In genomic region chr17:43591750-43592562, GRCh38 we compare ENCODE assay signal across 9 cellular contexts. TPM values are rescaled to one million over a fixed set of nuclear protein-coding genes. Genes with fewer than 3 reads are reported as not detected.
A peak's percentile ranks its signal among the peaks of the same experiment; 100 is the strongest.
DNase-seq lines count a peak whose midpoint lies in the region; ATAC-seq and TF ChIP-seq lines count a peak whose summit lies in the region.
"Had no signal": no experiment of that assay in that cellular context is flagged by ENCODE, and none has a peak within 500 bp of the region (broad histone marks: within the 10 kb centered on the region; RNA-seq: fewer than 3 reads in every experiment).

No MANE protein-coding gene starts in this region.

- no peaks in the 10 kb centered on the region for H3K27me3 ChIP-seq in HUES64 (ENCODE audit: insufficient read depth, low read length)
- H3K27me3 ChIP-seq in duodenal mucosa (ENCODE audit: control insufficient read depth in 1 of 2, insufficient read depth in 2 of 2, low read length in 2 of 2): no peaks in the 10 kb centered on the region
- no peaks in the 10 kb centered on the region for H3K27me3 ChIP-seq in lung (ENCODE audit: control insufficient read depth, insufficient read depth)
- H3K27me3 ChIP-seq in tibial artery: no peaks in the 10 kb centered on the region

- H3K4me3 ChIP-seq in HUES64 (ENCODE audit: low read length) (no peak overlapping the region), duodenal mucosa (ENCODE audit: low read depth in 1 of 2, low read length in 2 of 2) (no peak overlapping the region), lung (no peak overlapping the region), tibial artery (peak overlapping the region; percentile 11 to 20)

- H3K4me1 ChIP-seq in HUES64 (ENCODE audit: insufficient read depth, low read length) (peaks cover 13% of the 10 kb centered on the region), duodenal mucosa (ENCODE audit: control insufficient read depth in 1 of 2, insufficient read depth in 2 of 2, low read length in 2 of 2) (no peaks in the 10 kb centered on the region), lung (ENCODE audit: control insufficient read depth in 2 of 2, insufficient read depth in 2 of 2, low read length in 2 of 2) (peaks cover 0 to 7% of the 10 kb centered on the region in 2 donors), tibial artery (peaks cover 0 to 22% (median 17%) of the 10 kb centered on the region in 4 donors)

- intact Hi-C loops in tibial artery (cut with DNase I; ENCODE audit: low total_unique reads): no loop called here

- no peaks in the 10 kb centered on the region for H3K36me3 ChIP-seq in HUES64 (ENCODE audit: insufficient read depth, low read length)
- no peaks in the 10 kb centered on the region for H3K36me3 ChIP-seq in duodenal mucosa (ENCODE audit: control insufficient read depth in 1 of 2, insufficient read depth in 2 of 2, low read length in 2 of 2)
- H3K36me3 ChIP-seq in lung (ENCODE audit: control insufficient read depth in 2 of 2, insufficient read depth in 2 of 2, low read length in 2 of 2): no peaks in the 10 kb centered on the region
- no peaks in the 10 kb centered on the region for H3K36me3 ChIP-seq in tibial artery

- H3K27ac ChIP-seq in HUES64 (ENCODE audit: low read depth, low read length) (0 out of 2 replicates have a peak overlapping the region, but pooled peaks have one; percentile 24), duodenal mucosa (ENCODE audit: low read depth, low read length) (peak overlapping the region; percentile 4), lung (ENCODE audit: low read depth in 1 of 2, low read length in 1 of 2) (peak overlapping the region; percentile 63 to 71), tibial artery (peak overlapping the region; percentile 66 to 73)
- H3K27ac ChIP-seq: KMS-11 had no signal

- peak; percentile 41 for DNase-seq in lung (ENCODE audit: low spot score)
- peak; percentile 77 to 86 for DNase-seq in tibial artery
- DNase-seq in activated effector memory CD4-positive, alpha-beta T cell treated with Interleukin-2 at 50 U/mL for 16 hours: no peak
- DNase-seq in NCI-H1417 treated with DMSO at 0.1 percent for 48 hours (lab: John Stamatoyannopoulos, UW): no peak
- no peak for DNase-seq in GF-D8 (lab: John Stamatoyannopoulos, UW)
- no peak for DNase-seq in activated CD8-positive, alpha-beta memory T cell treated with anti-CD3 and anti-CD28 coated beads for 24 hours

- no peak overlapping the region for H3K9ac ChIP-seq in HUES64 (ENCODE audit: low read depth, low read length)
- H3K9ac ChIP-seq in duodenal mucosa (ENCODE audit: low read depth in 1 of 2, low read length in 2 of 2): peak overlapping the region in 1 of 2 donors; percentile 2
- H3K9ac ChIP-seq: KMS-11 had no signal

- TF ChIP-seq CTCF in lung (IDR thresholded peaks at IDR 0.05; ENCODE audit: control extremely low read depth, extremely low read depth) (no peak), tibial artery (IDR thresholded peaks at IDR 0.05) (no peak)

- no peaks in the 10 kb centered on the region for H3K9me3 ChIP-seq in HUES64 (ENCODE audit: insufficient read depth, low read depth, low read length)
- H3K9me3 ChIP-seq in duodenal mucosa (ENCODE audit: control insufficient read depth in 1 of 2, low read length in 2 of 2): no peaks in the 10 kb centered on the region
- no peaks in the 10 kb centered on the region for H3K9me3 ChIP-seq in lung (ENCODE audit: control insufficient read depth in 2 of 2, insufficient read depth in 1 of 2, low read length in 1 of 2)
- no peaks in the 10 kb centered on the region for H3K9me3 ChIP-seq in tibial artery

- no peak for ATAC-seq in lung (ENCODE audit: insufficient read depth, low FRiP score)

- 74% methylated on average over 31 of the region's 31 CpGs for WGBS in HUES64
- 57 to 78% methylated on average over 31 of the region's 31 CpGs for WGBS in lung, 2 donors

RNA-seq across cellular contexts. Expression of gene ETV4, which starts 45.8 kb away (rescaled TPM):
- polyA plus RNA-seq in HUES64 (2013, experiment 1 of 2): 86.7 TPM
- 87.0 TPM for polyA plus RNA-seq in HUES64 (2013, experiment 2 of 2)
- total RNA-seq in lung: 1 to 10 TPM in 1 of 2 donors, under 1 TPM in 1; 0.54 to 6.9 TPM
- 1 to 10 TPM; 2.2 to 4.3 TPM for polyA plus RNA-seq in lung

Comparison
In these comparisons a context has a peak if more than half of its experiments do, and no peak if none do; other contexts are left out.
1. H3K27ac ChIP-seq: peak in every context shown above with its lines; median percentile 70 in tibial artery; 67 in lung; 24 in HUES64; 4 in duodenal mucosa.
2. H3K4me3 ChIP-seq: peak in tibial artery (2 of 2); none in HUES64 (single experiment), duodenal mucosa (0 of 2) and lung (single experiment).
3. DNase-seq: peak in lung (single experiment) and tibial artery (2 of 2); none in activated effector memory CD4-positive, alpha-beta T cell treated with Interleukin-2 at 50 U/mL for 16 hours (single experiment), NCI-H1417 treated with DMSO at 0.1 percent for 48 hours (single experiment), GF-D8 (single experiment) and activated CD8-positive, alpha-beta memory T cell treated with anti-CD3 and anti-CD28 coated beads for 24 hours (single experiment).